In the genomic region with DNA sequence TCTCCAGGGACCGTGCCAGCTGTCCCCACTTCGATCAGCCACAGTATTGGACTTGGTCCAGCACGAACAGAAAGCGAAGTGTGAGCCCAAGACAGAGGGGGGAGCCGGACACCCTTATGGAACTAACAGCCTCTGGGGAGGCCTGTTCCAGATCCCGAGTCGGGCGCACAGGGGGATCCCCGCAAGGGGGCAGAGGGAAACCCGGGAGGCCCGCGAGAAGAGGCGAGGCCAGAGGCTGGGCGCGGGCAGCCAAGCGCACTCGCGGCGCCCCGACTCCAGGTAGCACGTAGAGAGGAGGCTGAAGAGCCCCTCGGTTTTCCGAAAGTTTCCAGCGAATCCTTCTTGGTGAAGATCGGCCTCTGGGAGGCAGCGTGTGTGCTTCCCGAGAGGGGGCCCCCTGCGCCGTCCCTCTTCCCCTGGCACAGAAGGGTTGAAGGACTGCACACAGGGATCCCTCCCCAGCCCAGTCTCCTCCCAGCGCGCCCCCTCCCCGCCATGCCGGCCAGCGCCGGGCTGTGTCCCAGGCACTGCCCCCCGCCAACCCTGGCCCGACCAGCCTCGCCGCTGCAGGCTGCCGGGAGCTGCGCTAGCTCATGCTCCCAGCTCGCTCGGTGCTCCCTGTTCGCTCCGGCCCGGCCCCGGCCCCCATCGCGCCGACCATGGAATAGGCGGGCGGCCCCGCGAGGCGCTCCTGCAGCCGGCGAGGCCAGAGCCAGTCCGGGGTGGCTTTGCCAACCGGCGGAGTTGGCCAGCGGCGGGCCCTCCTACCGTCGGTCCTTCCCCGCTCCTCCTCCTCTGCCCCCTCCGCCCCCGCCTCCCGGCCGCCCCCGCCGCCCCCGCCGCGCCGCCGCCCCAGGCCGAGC, we compare ENCODE assay signal across 8 cellular contexts. TPM values are rescaled to one million over a fixed set of nuclear protein-coding genes. Genes with fewer than 3 reads are reported as not detected.
DNase-seq lines count a peak whose midpoint lies in the region; ATAC-seq and TF ChIP-seq lines count a peak whose summit lies in the region.

No MANE protein-coding gene starts in this region.

- H3K9me3 Mint-ChIP-seq in stimulated activated naive CD8-positive, alpha-beta T cell treated with anti-CD3 and anti-CD28 coated beads, Interleukin-15, amount 100 ng/mL, for 72 hours = no peaks in the 10 kb centered on the region

- peaks cover 59% of the 10 kb centered on the region for H3K27me3 Mint-ChIP-seq in stimulated activated naive CD8-positive, alpha-beta T cell treated with anti-CD3 and anti-CD28 coated beads, Interleukin-15, amount 100 ng/mL, for 72 hours

- peak overlapping the region in 4 of 8 donors; percentile 46 to 70 (median 58) for H3K27ac ChIP-seq in spleen

- intact Hi-C loops in spleen (cut with DNase I; ENCODE audit: low total_unique reads) = no loop called here

- peaks cover 0 to 71% (median 24%) of the 10 kb centered on the region in 7 donors for H3K27me3 ChIP-seq in spleen (replicated peaks in 1 of 7)

- H3K36me3 ChIP-seq in spleen = no peaks in the 10 kb centered on the region

- peaks cover 5% of the 10 kb centered on the region for H3K4me1 Mint-ChIP-seq in stimulated activated naive CD8-positive, alpha-beta T cell treated with anti-CD3 and anti-CD28 coated beads, Interleukin-15, amount 100 ng/mL, for 72 hours

- peak overlapping the region; percentile 33 to 64 for H3K4me3 Mint-ChIP-seq in stimulated activated naive CD8-positive, alpha-beta T cell treated with anti-CD3 and anti-CD28 coated beads, Interleukin-15, amount 100 ng/mL, for 72 hours

- TF ChIP-seq CTCF in spleen (IDR thresholded peaks at IDR 0.05 in 8 of 11, conservative IDR thresholded peaks at IDR 0.05 in 3 of 11) = no peak

- TF ChIP-seq POLR2A in spleen (IDR thresholded peaks at IDR 0.05) = no peak

- no peak for DNase-seq in stimulated activated naive CD8-positive, alpha-beta T cell treated with anti-CD3 and anti-CD28 coated beads, Interleukin-15, amount 100 ng/mL, for 72 hours
- no peak for DNase-seq in stimulated activated naive CD8-positive, alpha-beta T cell treated with anti-CD3 and anti-CD28 coated beads, Interleukin-15, Interleukin-2, amounts not matched to agents 100 U/mL and 50 U/mL, for 24 hours
- DNase-seq in astrocyte of the hippocampus (ENCODE audit: low read depth, low spot score) = peak; percentile 31
- DNase-seq in iris pigment epithelial cell (ENCODE audit: low read depth) = peak; percentile 10
- peak; percentile 80 for DNase-seq in spleen
- DNase-seq in NCI-H446 treated with DMSO at 0.1 percent for 48 hours (lab: John Stamatoyannopoulos, UW) = no peak
- DNase-seq in NOMO-1 treated with dmso at 0.1 percent for 144 hours (lab: John Stamatoyannopoulos, UW; ENCODE audit: unreplicated experiment) = no peak

- H3K9me3 ChIP-seq in spleen = no peaks in the 10 kb centered on the region

- H3K27ac Mint-ChIP-seq in stimulated activated naive CD8-positive, alpha-beta T cell treated with anti-CD3 and anti-CD28 coated beads, Interleukin-15, amount 100 ng/mL, for 72 hours = no peak overlapping the region

- 2 to 7% (median 3%) methylated on average over 26 to 77 of the region's 77 CpGs for WGBS in spleen, 5 donors

- peaks cover 0 to 33% (median 17%) of the 10 kb centered on the region in 6 donors for H3K4me1 ChIP-seq in spleen

- peak; percentile 24 for ATAC-seq in stimulated activated naive CD8-positive, alpha-beta T cell treated with anti-CD3 and anti-CD28 coated beads, Interleukin-15, amount 100 ng/mL, for 72 hours
- ATAC-seq in stimulated activated naive CD8-positive, alpha-beta T cell treated with anti-CD3 and anti-CD28 coated beads, Interleukin-15, Interleukin-2, amounts not matched to agents 100 U/mL and 50 U/mL, for 24 hours = no peak
- no peak for ATAC-seq in GM18858 (IDR thresholded peaks at IDR 0.05; ENCODE audit: unreplicated experiment)

- peak overlapping the region; percentile 13 to 68 (median 41) for H3K4me3 ChIP-seq in spleen

RNA-seq across cellular contexts. Expression of gene SLC24A3, which starts 0.6 kb away (rescaled TPM):
- total RNA-seq in spleen = 1 to 10 TPM; 1.5 to 3.9 (median 3.1) TPM
- under 1 TPM; 0.37 to 0.88 (median 0.58) TPM for polyA plus RNA-seq in spleen

Comparison
In these comparisons a context has a peak if more than half of its experiments do, and no peak if none do; other contexts are left out.
1. DNase-seq: peak in astrocyte of the hippocampus (single experiment), iris pigment epithelial cell (single experiment) and spleen (single experiment); none in stimulated activated naive CD8-positive, alpha-beta T cell treated with anti-CD3 and anti-CD28 coated beads, Interleukin-15, amount 100 ng/mL, for 72 hours (0 of 2), stimulated activated naive CD8-positive, alpha-beta T cell treated with anti-CD3 and anti-CD28 coated beads, Interleukin-15, Interleukin-2, amounts not matched to agents 100 U/mL and 50 U/mL, for 24 hours (single experiment), NCI-H446 treated with DMSO at 0.1 percent for 48 hours (single experiment) and NOMO-1 treated with dmso at 0.1 percent for 144 hours (single experiment).